ENCODE assay signal across 36 cellular contexts in the genomic region with DNA sequence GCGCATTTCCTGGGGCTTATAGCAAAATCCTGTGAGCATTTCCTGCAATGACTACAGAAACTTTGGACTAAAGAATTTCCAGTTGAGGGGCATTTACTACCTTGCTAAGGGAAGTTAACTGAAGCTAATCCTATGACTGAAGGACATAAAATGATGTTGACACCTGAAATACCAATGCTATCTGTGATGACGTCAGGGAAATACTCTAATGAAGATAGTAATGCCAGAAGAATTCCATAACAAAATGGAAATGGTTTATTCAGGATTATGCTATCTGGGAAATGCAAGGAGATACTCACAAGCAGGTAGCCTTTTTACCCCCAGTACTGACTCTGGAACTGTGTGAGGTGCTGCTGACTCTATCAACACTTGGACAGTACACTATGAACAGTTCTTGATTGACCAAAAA.
A peak's percentile ranks its signal among the peaks of the same experiment; 100 is the strongest.
DNase-seq lines count a peak whose midpoint lies in the region; ATAC-seq, FAIRE-seq and TF ChIP-seq lines count a peak whose summit lies in the region.
"Had no signal": no experiment of that assay in that cellular context is flagged by ENCODE, and none has a peak within 500 bp of the region (broad histone marks: within the 10 kb centered on the region; RNA-seq: fewer than 3 reads in every experiment).

No MANE protein-coding gene starts in this region.

- H3K9ac ChIP-seq in endothelial cell of umbilical vein (replicated peaks; ENCODE audit: extremely low read depth, insufficient read depth, low read length) = no peak overlapping the region

- peaks cover 8 to 9% of the 10 kb centered on the region in 2 experiments for H3K27me3 ChIP-seq in endothelial cell of umbilical vein (ENCODE audit: control insufficient read depth in 2 of 2, insufficient read depth in 2 of 2, low read length in 2 of 2)
- no peaks in the 10 kb centered on the region for H3K27me3 ChIP-seq in CD8-positive, alpha-beta T cell (ENCODE audit: insufficient read depth, low read length)
- H3K27me3 ChIP-seq: left lung, Peyer's patch had no signal

- H3K9me3 Mint-ChIP-seq in CD8-positive, alpha-beta T cell = peaks cover 11% of the 10 kb centered on the region

- H3K4me1 Mint-ChIP-seq in CD8-positive, alpha-beta T cell (ENCODE audit: low read depth) = no peaks in the 10 kb centered on the region
- H3K4me1 Mint-ChIP-seq: activated CD4-positive, alpha-beta memory T cell treated with anti-CD3 and anti-CD28 coated beads, Interleukin-2, amount 10 ng/mL, durations not matched to agents 7 days and 5 days; memory B cell; neural crest cell had no signal

- intact Hi-C loops in endothelial cell of umbilical vein (cut with micrococcal nuclease) = no loop called here
- intact Hi-C loops in CD8-positive, alpha-beta T cell (cut with DNase I, micrococcal nuclease) = no loop called here
- intact Hi-C loops in head of caudate nucleus (cut with DNase I) = no loop called here

- POLR2A ChIA-PET in endothelial cell of umbilical vein (lab: Charles Lee) = no interaction called here
- POLR2A ChIA-PET in CD8-positive, alpha-beta T cell (lab: Charles Lee) = no interaction called here

- H3K9me1 ChIP-seq in endothelial cell of umbilical vein (replicated peaks; ENCODE audit: control insufficient read depth, extremely low read depth, insufficient read depth, low read length) = no peaks in the 10 kb centered on the region

- H3K79me2 ChIP-seq in endothelial cell of umbilical vein (ENCODE audit: control insufficient read depth, insufficient read depth, low read length) = no peaks in the 10 kb centered on the region

- no peak for TF ChIP-seq POLR2A in endothelial cell of umbilical vein (IDR thresholded peaks at IDR 0.05; ENCODE audit: low read depth, low read length)

- CTCF ChIA-PET in endothelial cell of umbilical vein (lab: Charles Lee) = interaction anchor here (1.0 kb wide), 1 partner anchor 98 kb away, joined by 3 read pairs; no protein-coding TSS in a partner anchor
- CTCF ChIA-PET in CD8-positive, alpha-beta T cell (lab: Charles Lee) = no interaction called here

- no peak overlapping the region for H3K4me2 ChIP-seq in endothelial cell of umbilical vein (ENCODE audit: insufficient read depth, low read length)
- H3K4me2 ChIP-seq: A549 had no signal

- dilution Hi-C loops in endothelial cell of umbilical vein (cut with MboI; ENCODE audit: extremely low pct_ligation_motif_present, low sequenced_read_pairs) = no loop called here

- H3K9me3 ChIP-seq in endothelial cell of umbilical vein (replicated peaks; ENCODE audit: control insufficient read depth, insufficient read depth, low read length) = no peaks in the 10 kb centered on the region
- H3K9me3 ChIP-seq in CD8-positive, alpha-beta T cell (ENCODE audit: low read length) = no peaks in the 10 kb centered on the region
- H3K9me3 ChIP-seq: right lobe of liver, thoracic aorta had no signal

- no peaks in the 10 kb centered on the region for H3K4me1 ChIP-seq in endothelial cell of umbilical vein (ENCODE audit: control insufficient read depth, extremely low read depth, insufficient read depth, low read length)
- no peaks in the 10 kb centered on the region for H3K4me1 ChIP-seq in CD8-positive, alpha-beta T cell (ENCODE audit: insufficient read depth, low read length)
- H3K4me1 ChIP-seq: left lung, Peyer's patch had no signal

- no peaks in the 10 kb centered on the region for H4K20me1 ChIP-seq in endothelial cell of umbilical vein (replicated peaks; ENCODE audit: control insufficient read depth, extremely low read depth, insufficient read depth, low read length)

- DNase-seq in 8988T (peak; percentile 21), HTR-8/SVneo (ENCODE audit: insufficient read length, low spot score) (peak; percentile 29), endothelial cell of umbilical vein (ENCODE audit: low read depth, low spot score) (no peak), left kidney (ENCODE audit: low read depth, low spot score) (peak; percentile 17), head of caudate nucleus (no peak), C1 segment of cervical spinal cord (lab: John Stamatoyannopoulos, UW) (no peak)
- DNase-seq in CD8-positive, alpha-beta T cell = no peak
- DNase-seq: activated CD4-positive, alpha-beta memory T cell treated with anti-CD3 and anti-CD28 coated beads, Interleukin-2, amount 10 ng/mL, durations not matched to agents 7 days and 5 days; activated CD4-positive, CD25-positive, alpha-beta regulatory T cell treated with anti-CD3 and anti-CD28 coated beads, Interleukin-2, amount 50 U/mL, for 72 hours; activated CD8-positive, alpha-beta memory T cell treated with anti-CD3 and anti-CD28 coated beads, Interleukin-2, amount 50 U/mL, for 4 hours; activated naive CD4-positive, alpha-beta T cell treated with anti-CD3 and anti-CD28 coated beads, Interleukin-2, amount 50 U/mL, for 16 hours; AML-193; CD4-positive, alpha-beta memory T cell; effector memory CD8-positive, alpha-beta T cell; foreskin melanocyte; HCEC 1CT; hypothalamus; Karpas-422; left lung; NCI-H1417 treated with DMSO at 0.1 percent for 48 hours; NCI-H2029 treated with DMSO at 0.1 percent for 48 hours; NCI-H526; Peyer's patch; right lobe of liver; SHP77 treated with DMSO at 0.1 percent for 48 hours; stimulated activated CD8-positive, alpha-beta memory T cell treated with anti-CD3 and anti-CD28 coated beads, Interleukin-4, amount 100 ng/mL, for 48 hours had no signal

- no peaks in the 10 kb centered on the region for H3K36me3 ChIP-seq in endothelial cell of umbilical vein (ENCODE audit: control insufficient read depth in 2 of 2, extremely low read depth in 1 of 2, insufficient read depth in 2 of 2, low read length in 2 of 2)
- no peaks in the 10 kb centered on the region for H3K36me3 ChIP-seq in CD8-positive, alpha-beta T cell (ENCODE audit: insufficient read depth, low read length)
- H3K36me3 ChIP-seq: left lung, Peyer's patch, right lobe of liver, thoracic aorta had no signal

- H2AFZ ChIP-seq in endothelial cell of umbilical vein (ENCODE audit: low read depth, low read length) = no peak overlapping the region

- no peaks in the 10 kb centered on the region for H3K36me3 Mint-ChIP-seq in CD8-positive, alpha-beta T cell
- H3K36me3 Mint-ChIP-seq: CD4-positive, alpha-beta memory T cell; memory B cell had no signal

- no TSS peak for BruUV-seq in endothelial cell of umbilical vein (replicated peaks; lab: Mats Ljungman, UMichigan)

- FAIRE-seq in HTR-8/SVneo (lab: Jason Lieb, UNC) (peak; percentile 84), endothelial cell of umbilical vein (lab: Jason Lieb, UNC) (peak; percentile 55)
- FAIRE-seq: A549, colon, GM12892, urothelium cell line had no signal

- TF ChIP-seq CTCF in endothelial cell of umbilical vein (IDR thresholded peaks at IDR 0.05; ENCODE audit: extremely low read depth in 1 of 2, insufficient read depth in 1 of 2, low read depth in 1 of 2, low read length in 2 of 2) = no peak
- TF ChIP-seq CTCF in CD8-positive, alpha-beta T cell (IDR thresholded peaks at IDR 0.05) = no peak

- no peak overlapping the region for H3K27ac ChIP-seq in endothelial cell of umbilical vein (ENCODE audit: insufficient read depth, low read depth, low read length)
- no peak overlapping the region for H3K27ac ChIP-seq in CD8-positive, alpha-beta T cell (ENCODE audit: low read depth, low read length)
- H3K27ac ChIP-seq: A549, left lung, Peyer's patch, right lobe of liver, thoracic aorta had no signal

- no peak overlapping the region for H3K27ac Mint-ChIP-seq in CD8-positive, alpha-beta T cell
- H3K27ac Mint-ChIP-seq: activated CD4-positive, alpha-beta memory T cell treated with anti-CD3 and anti-CD28 coated beads, Interleukin-2, amount 10 ng/mL, durations not matched to agents 7 days and 5 days; CD4-positive, alpha-beta memory T cell; effector memory CD8-positive, alpha-beta T cell; memory B cell; stimulated activated naive CD8-positive, alpha-beta T cell treated with anti-CD3 and anti-CD28 coated beads, Interleukin-15, Interleukin-2, amounts not matched to agents 100 ng/mL and 50 ng/mL, for 24 hours; T-helper 2 cell treated with Interferon-gamma antibody and Interleukin-4, amounts not matched to agents 5 μg/mL and 100 μg/mL, for 36 hours had no signal

- H3K4me3 Mint-ChIP-seq in CD8-positive, alpha-beta T cell = no peak overlapping the region
- H3K4me3 Mint-ChIP-seq: activated CD4-positive, alpha-beta memory T cell treated with anti-CD3 and anti-CD28 coated beads, Interleukin-2, amount 10 ng/mL, durations not matched to agents 7 days and 5 days; CD4-positive, alpha-beta memory T cell; effector memory CD8-positive, alpha-beta T cell; memory B cell; neural crest cell; stimulated activated naive CD8-positive, alpha-beta T cell treated with anti-CD3 and anti-CD28 coated beads, Interleukin-15, Interleukin-2, amounts not matched to agents 100 ng/mL and 50 ng/mL, for 24 hours; T-helper 2 cell treated with Interferon-gamma antibody and Interleukin-4, amounts not matched to agents 5 μg/mL and 100 μg/mL, for 36 hours had no signal

- H3K4me3 ChIP-seq in endothelial cell of umbilical vein (replicated peaks in 1 of 3; ENCODE audit: insufficient read depth in 1 of 3, low read depth in 1 of 3, low read length in 3 of 3) = no peak overlapping the region
- no peak overlapping the region for H3K4me3 ChIP-seq in CD8-positive, alpha-beta T cell (ENCODE audit: low read depth, low read length)
- H3K4me3 ChIP-seq: A549, left lung, Peyer's patch, right lobe of liver, thoracic aorta had no signal

- no peak for ATAC-seq in CD8-positive, alpha-beta T cell
- ATAC-seq in GM21737 (IDR thresholded peaks at IDR 0.05; ENCODE audit: unreplicated experiment) = no peak
- ATAC-seq: A549; effector memory CD8-positive, alpha-beta T cell; left lung had no signal

- peaks cover 14% of the 10 kb centered on the region for H3K27me3 Mint-ChIP-seq in CD8-positive, alpha-beta T cell (ENCODE audit: low read depth)
- H3K27me3 Mint-ChIP-seq: memory B cell had no signal

TF ChIP-seq in endothelial cell of umbilical vein, 7 proteins besides CTCF, POLR2A, EP300 and RAD21:
- TF ChIP-seq MYC (IDR thresholded peaks at IDR 0.05; ENCODE audit: low read depth, low read length) (no peak), GATA2 (IDR thresholded peaks at IDR 0.05; ENCODE audit: insufficient read depth, insufficient read length, low read depth, low read length) (no peak), JUN (IDR thresholded peaks at IDR 0.05; ENCODE audit: borderline replicate concordance, insufficient read depth, insufficient read length, low read depth) (no peak), POLR2AphosphoS5 (IDR thresholded peaks at IDR 0.05; ENCODE audit: insufficient read depth, low read depth, low read length) (no peak), FOS (IDR thresholded peaks at IDR 0.05; ENCODE audit: borderline replicate concordance, insufficient read depth, low read length) (no peak), EZH2 (IDR thresholded peaks at IDR 0.05; ENCODE audit: borderline replicate concordance, low read depth, low read length, severe bottlenecking) (no peak), MAX (IDR thresholded peaks at IDR 0.05; ENCODE audit: insufficient read depth, insufficient read length) (no peak)

Comparison
In these comparisons a context has a peak if more than half of its experiments do, and no peak if none do; other contexts are left out.
1. DNase-seq: peak in 8988T (single experiment), HTR-8/SVneo (single experiment) and left kidney (single experiment); none in endothelial cell of umbilical vein (single experiment), CD8-positive, alpha-beta T cell (0 of 7), head of caudate nucleus (0 of 42) and C1 segment of cervical spinal cord (0 of 14).